In genomic region chr10:132942101-132942739, GRCh38 we compare ENCODE assay signal across 8 cellular contexts. TPM values are rescaled to one million over a fixed set of nuclear protein-coding genes. Genes with fewer than 3 reads are reported as not detected.
DNase-seq lines count a peak whose midpoint lies in the region; ATAC-seq and TF ChIP-seq lines count a peak whose summit lies in the region.

CFAP46 (minus strand) TSS chr10:132942570; CDS start chr10:132942484, 86 bp downstream.

- no peaks in the 10 kb centered on the region for H3K79me2 ChIP-seq in hepatocyte

- H3K27ac ChIP-seq in hepatocyte (no peak within 1 kb of the TSS), psoas muscle (no peak within 1 kb of the TSS)

- peak within 1 kb of the TSS; percentile 84 for H2AFZ ChIP-seq in hepatocyte

- no peaks in the 10 kb centered on the region for H4K20me1 ChIP-seq in hepatocyte (ENCODE audit: insufficient read depth, poor library complexity, severe bottlenecking)

- ATAC-seq in psoas muscle (peak; percentile 54 to 83 (median 72)), HG03432 (IDR thresholded peaks at IDR 0.05; ENCODE audit: unreplicated experiment) (no peak)

- H3K4me2 ChIP-seq in hepatocyte: peak within 1 kb of the TSS; percentile 92

- H3K9me3 ChIP-seq in hepatocyte (ENCODE audit: low read depth) (no peaks in the 10 kb centered on the region), psoas muscle (no peaks in the 10 kb centered on the region)

- no peak for TF ChIP-seq CTCF in hepatocyte (IDR thresholded peaks at IDR 0.05; ENCODE audit: poor library complexity)
- no peak for TF ChIP-seq CTCF in psoas muscle (IDR thresholded peaks at IDR 0.05)

- peak within 1 kb of the TSS; percentile 47 for H3K4me3 ChIP-seq in hepatocyte
- peak within 1 kb of the TSS; percentile 63 for H3K4me3 ChIP-seq in psoas muscle

- 5% methylated on average over 20 of the region's 68 CpGs for WGBS in hepatocyte (ENCODE audit: low lambda C conversion rate, missing lambda C conversion rate)
- WGBS in psoas muscle, 3 donors: 5 to 8% (median 8%) methylated on average over 32 to 68 of the region's 68 CpGs

- intact Hi-C loops in psoas muscle (cut with DNase I): no loop called here

- no peaks in the 10 kb centered on the region for H3K9me2 ChIP-seq in hepatocyte (replicated peaks; ENCODE audit: insufficient read depth)

- H3K36me3 ChIP-seq in hepatocyte (replicated peaks; ENCODE audit: insufficient read depth, low read depth) (no peaks in the 10 kb centered on the region), psoas muscle (ENCODE audit: insufficient read depth in 1 of 2, low read depth in 1 of 2) (no peaks in the 10 kb centered on the region)

- peak; percentile 92 for DNase-seq in AG08396 (ENCODE audit: low spot score)
- DNase-seq in HCEC 1CT: peak; percentile 16
- DNase-seq in amygdala (lab: John Stamatoyannopoulos, UW): peak in 45 of 56 donors; percentile 17 to 74 (median 44)
- peak; percentile 83 for DNase-seq in hepatocyte (ENCODE audit: low spot score)
- DNase-seq in psoas muscle: peak; percentile 55 to 70
- DNase-seq in SIG-M5 treated with dmso at 0.1 percent for 504 hours (lab: John Stamatoyannopoulos, UW; ENCODE audit: unreplicated experiment): no peak
- no peak for DNase-seq in activated CD4-positive, alpha-beta T cell treated with anti-CD3 and anti-CD28 coated beads, Interleukin-2, amount 50 U/mL, for 4 hours

- no peaks in the 10 kb centered on the region for H3K27me3 ChIP-seq in hepatocyte
- peaks cover 0 to 47% (median 16%) of the 10 kb centered on the region in 3 donors for H3K27me3 ChIP-seq in psoas muscle (ENCODE audit: insufficient read depth in 3 of 3, low read length in 2 of 3)

- peaks cover 4% of the 10 kb centered on the region for H3K4me1 ChIP-seq in hepatocyte (ENCODE audit: insufficient read depth)
- peaks cover 8% of the 10 kb centered on the region for H3K4me1 ChIP-seq in psoas muscle

RNA-seq across cellular contexts. Expression of gene CFAP46, which starts in this region (rescaled TPM):
- total RNA-seq in hepatocyte (1.6 and 2.4 TPM in 2 replicates), psoas muscle (10 to 100 TPM in 3 of 4 donors, 1 to 10 TPM in 1; 6.5 to 20.4 (median 14.3) TPM)
- polyA plus RNA-seq in hepatocyte (1.5 and 2.2 TPM in 2 replicates), psoas muscle (10 to 100 TPM in 2 of 3 donors, 1 to 10 TPM in 1; 3.9 to 25.4 (median 12.7) TPM)

Comparison
In these comparisons a context has a peak if more than half of its experiments do, and no peak if none do; other contexts are left out.
1. DNase-seq: peak in AG08396 (single experiment), HCEC 1CT (single experiment), amygdala (45 of 56), hepatocyte (single experiment) and psoas muscle (2 of 2); none in SIG-M5 treated with dmso at 0.1 percent for 504 hours (single experiment) and activated CD4-positive, alpha-beta T cell treated with anti-CD3 and anti-CD28 coated beads, Interleukin-2, amount 50 U/mL, for 4 hours (0 of 2).